Comparison of ENCODE assay signal across 2 cellular contexts in genomic region chr3:196217307-196218154, GRCh38.
TF ChIP-seq lines count a peak whose summit lies in the region.

No MANE protein-coding gene starts in this region.

TF ChIP-seq in GM23338, 12 proteins besides CTCF, POLR2A, EP300 and RAD21:
- no peak for TF ChIP-seq EZH2phosphoT487 (IDR thresholded peaks at IDR 0.05; ENCODE audit: unreplicated experiment)
- TF ChIP-seq REST (IDR thresholded peaks at IDR 0.05; ENCODE audit: unreplicated experiment) = no peak
- no peak for TF ChIP-seq JUNB (IDR thresholded peaks at IDR 0.05; ENCODE audit: unreplicated experiment)
- no peak for TF ChIP-seq CREB1 (CRISPR knock-in tag; IDR thresholded peaks at IDR 0.05; ENCODE audit: low read depth)
- no peak for TF ChIP-seq ZNF462 (CRISPR knock-in tag; IDR thresholded peaks at IDR 0.05)
- no peak for TF ChIP-seq POLR2AphosphoS5 (IDR thresholded peaks at IDR 0.05; ENCODE audit: low read depth)
- TF ChIP-seq ZNF114 (CRISPR knock-in tag; IDR thresholded peaks at IDR 0.05) = no peak
- no peak for TF ChIP-seq ETS1 (IDR thresholded peaks at IDR 0.05)
- no peak for TF ChIP-seq STAT1 (IDR thresholded peaks at IDR 0.05; ENCODE audit: unreplicated experiment)
- TF ChIP-seq NANOG (IDR thresholded peaks at IDR 0.05; ENCODE audit: borderline replicate concordance) = no peak
- no peak for TF ChIP-seq ZNF331 (CRISPR knock-in tag; IDR thresholded peaks at IDR 0.05; ENCODE audit: low read depth)
- no peak for TF ChIP-seq EZH2 (IDR thresholded peaks at IDR 0.05; ENCODE audit: low read depth, unreplicated experiment)

TF ChIP-seq in K562, 482 proteins besides CTCF, POLR2A, EP300 and RAD21:
- TF ChIP-seq HDGF (IDR thresholded peaks at IDR 0.05) (no peak), PBX2 (CRISPR knock-in tag; IDR thresholded peaks at IDR 0.05; ENCODE audit: low read depth) (no peak), PBX2 (tag; conservative IDR thresholded peaks at IDR 0.05; ENCODE audit: low read depth) (no peak), BCOR (IDR thresholded peaks at IDR 0.05) (0 out of 2 replicates have a peak, but pooled peaks have one; percentile 26), MCM3 (IDR thresholded peaks at IDR 0.05) (0 out of 2 replicates have a peak, but pooled peaks have one; percentile 46), IRF2 (CRISPR knock-in tag; IDR thresholded peaks at IDR 0.05) (no peak), SETDB1 (IDR thresholded peaks at IDR 0.05; ENCODE audit: low read length) (no peak), KDM5B (IDR thresholded peaks at IDR 0.05; ENCODE audit: insufficient replicate concordance, low read depth, low read length) (no peak), HDAC1 (IDR thresholded peaks at IDR 0.05) (peak in 1 of 2 experiments; percentile 27; a peak in 1 of 4 replicates), SMAD3 (CRISPR knock-in tag; conservative IDR thresholded peaks at IDR 0.05) (no peak), ELF4 (CRISPR knock-in tag; IDR thresholded peaks at IDR 0.05) (0 out of 2 replicates have a peak, but pooled peaks have one; percentile 40), RNF2 (IDR thresholded peaks at IDR 0.05) (no peak), FOXP4 (CRISPR knock-in tag; IDR thresholded peaks at IDR 0.05; ENCODE audit: borderline replicate concordance) (no peak), FOXK1 (CRISPR knock-in tag; IDR thresholded peaks at IDR 0.05; ENCODE audit: borderline replicate concordance) (no peak), LARP7 (IDR thresholded peaks at IDR 0.05) (0 out of 2 replicates have a peak, but pooled peaks have one; percentile 61), ZNF282 (CRISPR knock-in tag; IDR thresholded peaks at IDR 0.05) (no peak), ZNF121 (CRISPR knock-in tag; conservative IDR thresholded peaks at IDR 0.05) (peak; percentile 84), ZNF197 (CRISPR knock-in tag; IDR thresholded peaks at IDR 0.05; ENCODE audit: low read depth) (no peak), ZNF512 (tag; IDR thresholded peaks at IDR 0.05) (peak; percentile 68), TAF1 (IDR thresholded peaks at IDR 0.05; ENCODE audit: control insufficient read depth, extremely low read depth, insufficient read depth, low read length, severe bottlenecking) (no peak), SAFB (IDR thresholded peaks at IDR 0.05; ENCODE audit: borderline replicate concordance, low read depth, low read length) (no peak), CEBPG (CRISPR knock-in tag; IDR thresholded peaks at IDR 0.05) (no peak), CEBPG (tag; conservative IDR thresholded peaks at IDR 0.05 in 1 of 2, IDR thresholded peaks at IDR 0.05 in 1 of 2) (no peak), MTA1 (IDR thresholded peaks at IDR 0.05; ENCODE audit: borderline replicate concordance) (peak; percentile 43; the same call in 1 of the 2 replicates)
